Comparison of ENCODE assay signal across 11 cellular contexts in the genomic region with DNA sequence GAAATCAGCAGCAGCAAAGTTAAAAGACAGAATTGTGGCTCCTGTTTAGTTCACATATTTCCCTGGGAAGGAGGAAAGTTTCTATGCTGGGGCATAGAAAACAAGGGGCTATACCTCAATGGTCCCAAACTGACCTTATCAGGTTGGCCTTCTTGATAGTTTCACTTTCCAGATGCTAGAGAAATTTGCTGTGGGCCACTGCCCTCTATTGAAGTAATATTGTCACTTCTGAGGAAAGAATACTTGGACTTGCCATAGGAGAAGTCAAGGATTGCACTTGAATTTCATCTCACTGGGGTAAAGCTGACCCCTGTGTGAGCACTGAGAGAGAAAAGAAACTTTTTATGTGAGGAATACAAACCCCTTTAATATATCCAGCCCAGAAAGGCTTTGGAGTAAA. TPM values are rescaled to one million over a fixed set of nuclear protein-coding genes. Genes with fewer than 3 reads are reported as not detected.
A peak's percentile ranks its signal among the peaks of the same experiment; 100 is the strongest.
DNase-seq lines count a peak whose midpoint lies in the region; ATAC-seq and TF ChIP-seq lines count a peak whose summit lies in the region.
"Had no signal": no experiment of that assay in that cellular context is flagged by ENCODE, and none has a peak within 500 bp of the region (broad histone marks: within the 10 kb centered on the region; RNA-seq: fewer than 3 reads in every experiment).

No MANE protein-coding gene starts in this region.

- no peaks in the 10 kb centered on the region for H3K36me3 ChIP-seq in left ventricle myocardium inferior
- H3K36me3 ChIP-seq in BE2C, result no peaks in the 10 kb centered on the region

- H3K4me1 ChIP-seq in left ventricle myocardium inferior, result no peaks in the 10 kb centered on the region
- no peaks in the 10 kb centered on the region for H3K4me1 ChIP-seq in right cardiac atrium (ENCODE audit: control insufficient read depth, insufficient read depth, low read length)
- H3K4me1 ChIP-seq in BE2C, result no peaks in the 10 kb centered on the region

- H3K4me3 ChIP-seq in left ventricle myocardium inferior (no peak overlapping the region), right cardiac atrium (ENCODE audit: low read length) (no peak overlapping the region), fibroblast of pulmonary artery (replicated peaks; ENCODE audit: low read depth, low read length) (no peak overlapping the region), BE2C (ENCODE audit: low read depth, low read length) (no peak overlapping the region)

- H3K9me3 Mint-ChIP-seq in activated naive CD4-positive, alpha-beta T cell treated with anti-CD3 and anti-CD28 coated beads, Interleukin-2, amount 50 U/mL, for 72 hours, result peaks cover 0 to 10% of the 10 kb centered on the region in 2 donors

- H3K36me3 Mint-ChIP-seq in activated naive CD4-positive, alpha-beta T cell treated with anti-CD3 and anti-CD28 coated beads, Interleukin-2, amount 50 U/mL, for 72 hours, result peaks cover 9 to 17% of the 10 kb centered on the region in 2 donors
- H3K36me3 Mint-ChIP-seq: naive B cell had no signal

- H3K27ac ChIP-seq in left ventricle myocardium inferior (replicated peaks), result no peak overlapping the region
- no peak overlapping the region for H3K27ac ChIP-seq in right cardiac atrium (ENCODE audit: low read length)

- H3K27me3 ChIP-seq in left ventricle myocardium inferior (ENCODE audit: low read depth), result no peaks in the 10 kb centered on the region
- no peaks in the 10 kb centered on the region for H3K27me3 ChIP-seq in right cardiac atrium (ENCODE audit: control insufficient read depth, insufficient read depth)
- H3K27me3 ChIP-seq in BE2C, result no peaks in the 10 kb centered on the region

- H3K27ac Mint-ChIP-seq in activated naive CD4-positive, alpha-beta T cell treated with anti-CD3 and anti-CD28 coated beads, Interleukin-2, amount 50 U/mL, for 72 hours, result no peak overlapping the region
- H3K27ac Mint-ChIP-seq: naive B cell had no signal

- ATAC-seq in right cardiac atrium, result no peak
- no peak for ATAC-seq in activated naive CD4-positive, alpha-beta T cell treated with anti-CD3 and anti-CD28 coated beads, Interleukin-2, amount 50 U/mL, for 72 hours

- TF ChIP-seq CTCF in left ventricle myocardium inferior (IDR thresholded peaks at IDR 0.05; ENCODE audit: borderline replicate concordance) (peak; percentile 40), fibroblast of pulmonary artery (IDR thresholded peaks at IDR 0.05; ENCODE audit: low read length, missing control alignments) (peak; percentile 37), BE2C (IDR thresholded peaks at IDR 0.05; ENCODE audit: low read depth, low read length) (no peak)

- H3K9me3 ChIP-seq in left ventricle myocardium inferior (replicated peaks) (no peaks in the 10 kb centered on the region), right cardiac atrium (ENCODE audit: control insufficient read depth, low read length) (no peaks in the 10 kb centered on the region), BE2C (no peaks in the 10 kb centered on the region)

- intact Hi-C loops in left ventricle myocardium inferior (cut with micrococcal nuclease), result loop anchor here (10.0 kb wide), 1 partner anchor 322 kb away; no protein-coding TSS in a partner anchor
- intact Hi-C loops in right cardiac atrium (cut with DNase I), result loop anchor here in 3 of 4 donors (5.0 kb wide), 2 partner anchors 139 to 314 kb away; no protein-coding TSS in a partner anchor

- DNase-seq in left ventricle myocardium inferior (no peak), right cardiac atrium (no peak), OCI-M1 (lab: John Stamatoyannopoulos, UW) (peak; percentile 81), fibroblast of pulmonary artery (ENCODE audit: low read depth) (peak; percentile 39), amygdala (lab: John Stamatoyannopoulos, UW) (no peak), BE2C (no peak)
- no peak for DNase-seq in activated naive CD4-positive, alpha-beta T cell treated with anti-CD3 and anti-CD28 coated beads, Interleukin-2, amount 50 U/mL, for 72 hours (ENCODE audit: low spot score in 2 of 2)
- DNase-seq in activated CD4-positive, alpha-beta T cell treated with anti-CD3 and anti-CD28 coated beads, Interleukin-2, amount 50 U/mL, for 1 hour, result no peak
- DNase-seq: hypothalamus, naive B cell, NCI-H2029 had no signal

RNA-seq across cellular contexts. Expression of a gene that starts 49.3 kb away (rescaled TPM):
- total RNA-seq in left ventricle myocardium inferior (not detected), right cardiac atrium (under 1 TPM in 1 of 4 donors, not detected in 3; 0.06 TPM)
- polyA plus RNA-seq in right cardiac atrium, result not detected
- total RNA-seq in activated naive CD4-positive, alpha-beta T cell treated with anti-CD3 and anti-CD28 coated beads, Interleukin-2, amount 50 U/mL, for 72 hours, result not detected
- polyA plus RNA-seq in BE2C (2012; ENCODE audit: insufficient read depth, insufficient read length, low read depth), result not detected

Comparison
In these comparisons a context has a peak if more than half of its experiments do, and no peak if none do; other contexts are left out.
1. DNase-seq: peak in OCI-M1 (single experiment) and fibroblast of pulmonary artery (single experiment); none in left ventricle myocardium inferior (single experiment), right cardiac atrium (0 of 3), activated naive CD4-positive, alpha-beta T cell treated with anti-CD3 and anti-CD28 coated beads, Interleukin-2, amount 50 U/mL, for 72 hours (0 of 2), amygdala (0 of 56), activated CD4-positive, alpha-beta T cell treated with anti-CD3 and anti-CD28 coated beads, Interleukin-2, amount 50 U/mL, for 1 hour (single experiment) and BE2C (single experiment).